24 cellular contexts compared by ENCODE assay signal in genomic region chr4:67568820-67569219, GRCh38. TPM values are rescaled to one million over a fixed set of nuclear protein-coding genes. Genes with fewer than 3 reads are reported as not detected.
A peak's percentile ranks its signal among the peaks of the same experiment; 100 is the strongest.
DNase-seq lines count a peak whose midpoint lies in the region; ATAC-seq and TF ChIP-seq lines count a peak whose summit lies in the region.
"Had no signal": no experiment of that assay in that cellular context is flagged by ENCODE, and none has a peak within 500 bp of the region (broad histone marks: within the 10 kb centered on the region; RNA-seq: fewer than 3 reads in every experiment).

No MANE protein-coding gene starts in this region.

- TF ChIP-seq CTCF in epithelial cell of esophagus (IDR thresholded peaks at IDR 0.05; ENCODE audit: insufficient read depth, low read depth, low read length, missing control alignments) (no peak), lower lobe of right lung (IDR thresholded peaks at IDR 0.05) (no peak)

- H3K9me3 ChIP-seq in lower lobe of right lung, result no peaks in the 10 kb centered on the region
- H3K9me3 ChIP-seq: gastroesophageal sphincter, tibial artery had no signal

- H3K4me1 ChIP-seq in lower lobe of right lung, result no peaks in the 10 kb centered on the region
- H3K4me1 ChIP-seq: gastroesophageal sphincter, tibial artery had no signal

- no peak overlapping the region for H3K4me3 ChIP-seq in epithelial cell of esophagus (ENCODE audit: low read length)
- H3K4me3 ChIP-seq in lower lobe of right lung, result no peak overlapping the region
- H3K4me3 ChIP-seq: gastroesophageal sphincter, skin epidermis, tibial artery had no signal

- no peak for ATAC-seq in lower lobe of right lung
- ATAC-seq: gastroesophageal sphincter had no signal

- intact Hi-C loops in lower lobe of right lung (cut with DNase I), result no loop called here

- no peaks in the 10 kb centered on the region for H3K27me3 ChIP-seq in lower lobe of right lung (ENCODE audit: low read depth)
- H3K27me3 ChIP-seq: gastroesophageal sphincter, tibial artery had no signal

- no peak overlapping the region for H3K27ac ChIP-seq in lower lobe of right lung
- H3K27ac ChIP-seq: gastroesophageal sphincter, skin epidermis, tibial artery had no signal

- no peaks in the 10 kb centered on the region for H3K36me3 ChIP-seq in lower lobe of right lung
- H3K36me3 ChIP-seq: gastroesophageal sphincter, tibial artery had no signal

- DNase-seq in DMS53 (lab: John Stamatoyannopoulos, UW) (peak; percentile 52), EL (peak; percentile 2), OCI-M1 (lab: John Stamatoyannopoulos, UW) (peak; percentile 40), epithelial cell of esophagus (ENCODE audit: low read depth) (peak; percentile 88), lower lobe of right lung (no peak), retina (no peak)
- DNase-seq in activated CD4-positive, CD25-positive, alpha-beta regulatory T cell (lab: John Stamatoyannopoulos, UW), result no peak
- DNase-seq: activated CD8-positive, alpha-beta memory T cell treated with anti-CD3 and anti-CD28 coated beads for 24 hours; activated T-cell treated with anti-CD3 and anti-CD28 coated beads, Interleukin-2, amount 50 U/mL, for 24 hours; CD4-positive, alpha-beta T cell; GF-D8; NCI-H1436; NCI-H2171; NCI-H524 treated with DMSO at 0.1 percent for 48 hours; nucleus accumbens; stimulated activated CD4-positive, alpha-beta T cell treated with anti-CD3 and anti-CD28 coated beads, Interleukin-2, amount 100 ng/mL, for 48 hours; tibial artery had no signal

RNA-seq across cellular contexts. Expression of gene STAP1, which starts 10.3 kb away (rescaled TPM):
- total RNA-seq in lower lobe of right lung, result 3.4 TPM
- total RNA-seq: cerebellum, H1, kidney epithelial cell, myocyte, pulmonary artery endothelial cell had no signal

RNA-seq across cellular contexts. Expression of gene CENPC, which starts 23.5 kb away (rescaled TPM):
- total RNA-seq in lower lobe of right lung, result 27.4 TPM

Comparison
In these comparisons a context has a peak if more than half of its experiments do, and no peak if none do; other contexts are left out.
1. DNase-seq: peak in DMS53 (single experiment), EL (single experiment), OCI-M1 (single experiment) and epithelial cell of esophagus (single experiment); none in lower lobe of right lung (single experiment), retina (single experiment) and activated CD4-positive, CD25-positive, alpha-beta regulatory T cell (0 of 4).